13 cellular contexts compared by ENCODE assay signal in the genomic region with DNA sequence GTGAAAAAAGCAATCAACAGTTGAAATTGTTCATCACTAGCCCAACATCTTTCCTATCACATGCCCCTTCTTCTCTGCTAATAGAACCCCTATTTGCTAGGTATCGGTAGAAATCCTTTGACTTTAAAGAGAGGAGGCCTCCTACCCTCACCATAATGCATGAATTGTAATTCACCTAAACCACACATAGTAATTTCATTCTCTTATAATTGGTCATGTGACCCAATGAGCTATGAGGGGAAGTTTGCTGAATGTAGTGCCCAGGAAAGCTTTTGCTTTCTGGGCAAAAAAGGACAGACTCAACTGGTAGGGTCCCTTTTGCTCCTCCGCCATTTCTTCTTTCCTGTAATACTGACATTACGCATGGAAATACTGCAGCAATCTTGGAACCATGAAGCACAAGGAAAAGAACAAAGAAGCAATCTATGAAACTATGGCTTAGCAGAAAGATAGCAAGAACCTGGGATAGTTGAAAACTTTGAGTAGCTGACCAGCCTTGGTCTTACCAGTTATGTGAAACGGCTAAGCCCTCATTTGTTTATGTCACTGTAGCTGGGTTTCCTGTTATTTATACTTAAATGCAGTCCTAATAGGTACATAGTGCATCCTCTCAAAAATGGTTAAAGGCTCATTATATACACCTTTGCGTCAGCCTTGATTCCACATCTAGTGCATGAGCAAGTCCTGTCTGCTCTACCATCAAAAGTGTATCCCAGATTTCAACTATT. TPM values are rescaled to one million over a fixed set of nuclear protein-coding genes. Genes with fewer than 3 reads are reported as not detected.
A peak's percentile ranks its signal among the peaks of the same experiment; 100 is the strongest.
DNase-seq lines count a peak whose midpoint lies in the region; ATAC-seq and TF ChIP-seq lines count a peak whose summit lies in the region.
"Had no signal": no experiment of that assay in that cellular context is flagged by ENCODE, and none has a peak within 500 bp of the region (broad histone marks: within the 10 kb centered on the region; RNA-seq: fewer than 3 reads in every experiment).

No MANE protein-coding gene starts in this region.

- WGBS in spleen, 5 donors: 54 to 64% (median 57%) methylated on average over 5 of the region's 5 CpGs
- 75% methylated on average over 5 of the region's 5 CpGs for WGBS in mesenchymal stem cell

- TF ChIP-seq CTCF in MM.1S (IDR thresholded peaks at IDR 0.05; ENCODE audit: low read length) (no peak), spleen (IDR thresholded peaks at IDR 0.05 in 8 of 11, conservative IDR thresholded peaks at IDR 0.05 in 3 of 11) (no peak)

- no peaks in the 10 kb centered on the region for H3K27me3 Mint-ChIP-seq in activated CD4-positive, alpha-beta T cell treated with anti-CD3 and anti-CD28 coated beads, Interleukin-2, amount 10 ng/mL, durations not matched to agents 7 days and 5 days
- no peaks in the 10 kb centered on the region for H3K27me3 Mint-ChIP-seq in activated naive CD8-positive, alpha-beta T cell

- no peak overlapping the region for H2AFZ ChIP-seq in MM.1S (ENCODE audit: low read length)
- H2AFZ ChIP-seq in mesenchymal stem cell (ENCODE audit: low read depth, low read length): no peak overlapping the region

- CTCF ChIA-PET in activated CD4-positive, alpha-beta T cell treated with anti-CD3 and anti-CD28 coated beads, Interleukin-2, amount 10 ng/mL, durations not matched to agents 7 days and 5 days (lab: Charles Lee): interaction anchor here (0.6 to 5.5 kb wide), 9 partner anchors 8 to 695 kb away, joined by 3 to 30 read pairs (median 5); partner anchors contain the start of gene DENND2D

- H3K4me1 Mint-ChIP-seq in activated CD4-positive, alpha-beta T cell treated with anti-CD3 and anti-CD28 coated beads, Interleukin-2, amount 10 ng/mL, durations not matched to agents 7 days and 5 days: peaks cover 97% of the 10 kb centered on the region
- H3K4me1 Mint-ChIP-seq in activated naive CD8-positive, alpha-beta T cell (ENCODE audit: low read depth): peaks cover 98% of the 10 kb centered on the region

- H3F3A ChIP-seq in MM.1S (ENCODE audit: insufficient read depth, low read length): peaks cover 36% of the 10 kb centered on the region

- H2AK5ac ChIP-seq in mesenchymal stem cell (ENCODE audit: low read length, severe bottlenecking): no peak overlapping the region

- H3K27ac Mint-ChIP-seq in activated CD4-positive, alpha-beta T cell treated with anti-CD3 and anti-CD28 coated beads, Interleukin-2, amount 10 ng/mL, durations not matched to agents 7 days and 5 days: peak overlapping the region; percentile 93
- H3K27ac Mint-ChIP-seq in activated naive CD8-positive, alpha-beta T cell: peak overlapping the region; percentile 96

- H3K4ac ChIP-seq in mesenchymal stem cell (ENCODE audit: low read depth in 1 of 2, low read length in 2 of 2): no peak overlapping the region

- intact Hi-C loops in spleen (cut with DNase I; ENCODE audit: low total_unique reads): no loop called here

- H3K9ac ChIP-seq in MM.1S (ENCODE audit: low read length): no peak overlapping the region
- H3K9ac ChIP-seq in mesenchymal stem cell (ENCODE audit: low read length): no peak overlapping the region

- H4K20me1 ChIP-seq in MM.1S (ENCODE audit: insufficient read depth, low read length): no peaks in the 10 kb centered on the region

- H3K79me2 ChIP-seq in MM.1S (ENCODE audit: low read length): no peaks in the 10 kb centered on the region

- no peak overlapping the region for H2BK12ac ChIP-seq in mesenchymal stem cell (ENCODE audit: low read length in 2 of 2)

- H3K36me3 Mint-ChIP-seq in activated CD4-positive, alpha-beta T cell treated with anti-CD3 and anti-CD28 coated beads, Interleukin-2, amount 10 ng/mL, durations not matched to agents 7 days and 5 days (ENCODE audit: low read depth): peaks cover 22% of the 10 kb centered on the region
- no peaks in the 10 kb centered on the region for H3K36me3 Mint-ChIP-seq in activated naive CD8-positive, alpha-beta T cell

- H3K4me3 ChIP-seq in MM.1S (ENCODE audit: low read length) (no peak overlapping the region), spleen (no peak overlapping the region), mesenchymal stem cell (ENCODE audit: insufficient read depth in 1 of 2, low read depth in 1 of 2, low read length in 2 of 2) (no peak overlapping the region)
- H3K4me3 ChIP-seq: A549 had no signal

- H3K9me3 Mint-ChIP-seq in activated CD4-positive, alpha-beta T cell treated with anti-CD3 and anti-CD28 coated beads, Interleukin-2, amount 10 ng/mL, durations not matched to agents 7 days and 5 days: peaks cover 3% of the 10 kb centered on the region
- no peaks in the 10 kb centered on the region for H3K9me3 Mint-ChIP-seq in activated naive CD8-positive, alpha-beta T cell (ENCODE audit: low read depth)

- H3K4me1 ChIP-seq in MM.1S (ENCODE audit: low read length): peaks cover 72% of the 10 kb centered on the region
- H3K4me1 ChIP-seq in spleen: peaks cover 55 to 100% (median 97%) of the 10 kb centered on the region in 6 donors
- H3K4me1 ChIP-seq in mesenchymal stem cell (ENCODE audit: control insufficient read depth, insufficient read depth, low read depth, low read length): peaks cover 4% of the 10 kb centered on the region
- H3K4me1 ChIP-seq: A549 had no signal

- H3K23ac ChIP-seq in mesenchymal stem cell (ENCODE audit: low read length in 2 of 2): no peak overlapping the region

- no peaks in the 10 kb centered on the region for H3K9me3 ChIP-seq in MM.1S (replicated peaks; ENCODE audit: insufficient read depth, low read length)
- H3K9me3 ChIP-seq in spleen: no peaks in the 10 kb centered on the region
- H3K9me3 ChIP-seq in mesenchymal stem cell (ENCODE audit: control insufficient read depth, low read length): no peaks in the 10 kb centered on the region
- H3K9me3 ChIP-seq: A549 had no signal

- no peaks in the 10 kb centered on the region for H3K9me2 ChIP-seq in MM.1S (replicated peaks; ENCODE audit: insufficient read depth, low read length)

- H3K4me3 Mint-ChIP-seq in activated CD4-positive, alpha-beta T cell treated with anti-CD3 and anti-CD28 coated beads, Interleukin-2, amount 10 ng/mL, durations not matched to agents 7 days and 5 days: peak overlapping the region; percentile 60
- peak overlapping the region; percentile 80 for H3K4me3 Mint-ChIP-seq in activated naive CD8-positive, alpha-beta T cell

- no peak overlapping the region for H3K14ac ChIP-seq in mesenchymal stem cell (ENCODE audit: low read length in 2 of 2)

- POLR2A ChIA-PET in activated CD4-positive, alpha-beta T cell treated with anti-CD3 and anti-CD28 coated beads, Interleukin-2, amount 10 ng/mL, durations not matched to agents 7 days and 5 days (lab: Charles Lee): interaction anchor here (0.7 kb wide), 1 partner anchor 521 kb away, joined by 4 read pairs; no protein-coding TSS in a partner anchor

- no peak for ATAC-seq in HG03460 (IDR thresholded peaks at IDR 0.05; ENCODE audit: unreplicated experiment)
- ATAC-seq: A549, left lobe of liver had no signal

- TF ChIP-seq POLR2A in spleen (IDR thresholded peaks at IDR 0.05): no peak

- no peak overlapping the region for H3K18ac ChIP-seq in mesenchymal stem cell (ENCODE audit: low read depth in 1 of 2, low read length in 2 of 2)

- H4K8ac ChIP-seq in mesenchymal stem cell (ENCODE audit: low read length): no peak overlapping the region

- H4K91ac ChIP-seq in mesenchymal stem cell (ENCODE audit: low read length): no peak overlapping the region

- H2BK15ac ChIP-seq in mesenchymal stem cell (ENCODE audit: low read depth, poor library complexity, severe bottlenecking): no peak overlapping the region

- H3K27me3 ChIP-seq in MM.1S (replicated peaks; ENCODE audit: insufficient read depth, low read length) (no peaks in the 10 kb centered on the region), spleen (replicated peaks in 1 of 7) (no peaks in the 10 kb centered on the region), mesenchymal stem cell (ENCODE audit: control insufficient read depth in 1 of 2, insufficient read depth in 1 of 2, low read length in 2 of 2) (peaks cover 0 to 10% of the 10 kb centered on the region in 2 experiments)

- H3K27ac ChIP-seq in MM.1S (ENCODE audit: low read length): peak overlapping the region; percentile 89; the same call in 1 of the 2 replicates
- peak overlapping the region; percentile 63 to 88 (median 84) for H3K27ac ChIP-seq in spleen
- no peak overlapping the region for H3K27ac ChIP-seq in mesenchymal stem cell (ENCODE audit: low read length, poor library complexity, severe bottlenecking)
- H3K27ac ChIP-seq: A549 had no signal

- no peaks in the 10 kb centered on the region for H3K79me1 ChIP-seq in mesenchymal stem cell (replicated peaks; ENCODE audit: low read length, poor library complexity, severe bottlenecking)

- H3K4me2 ChIP-seq in MM.1S (ENCODE audit: low read depth, low read length) (0 out of 2 replicates have a peak overlapping the region, but pooled peaks have one; percentile 63), mesenchymal stem cell (ENCODE audit: low read length, poor library complexity, severe bottlenecking) (no peak overlapping the region)
- H3K4me2 ChIP-seq: A549 had no signal

- no peak for DNase-seq in activated CD4-positive, alpha-beta T cell treated with anti-CD3 and anti-CD28 coated beads, Interleukin-2, amount 10 ng/mL, durations not matched to agents 7 days and 5 days
- no peak for DNase-seq in activated CD4-positive, alpha-beta T cell treated with anti-CD3 and anti-CD28 coated beads for 48 hours
- DNase-seq in MM.1S (no peak), spleen (no peak), mesenchymal stem cell (no peak)
- DNase-seq in stimulated activated naive CD4-positive, alpha-beta T cell treated with Interleukin-2 at 50 U/mL for 16 hours (lab: John Stamatoyannopoulos, UW): no peak
- DNase-seq: dermis blood vessel endothelial cell, GOT3, NCI-H1105 treated with DMSO at 0.1 percent for 48 hours had no signal

- no peak overlapping the region for H2BK5ac ChIP-seq in mesenchymal stem cell (ENCODE audit: low read depth, low read length, poor library complexity, severe bottlenecking)

- no peak overlapping the region for H2BK120ac ChIP-seq in mesenchymal stem cell (ENCODE audit: low read depth, low read length)

- no peaks in the 10 kb centered on the region for H3K36me3 ChIP-seq in MM.1S (replicated peaks; ENCODE audit: insufficient read depth, low read length)
- no peaks in the 10 kb centered on the region for H3K36me3 ChIP-seq in spleen
- H3K36me3 ChIP-seq in mesenchymal stem cell (ENCODE audit: control insufficient read depth in 1 of 2, insufficient read depth in 2 of 2, low read depth in 1 of 2, low read length in 2 of 2): peaks cover 0 to 4% of the 10 kb centered on the region in 2 experiments

RNA-seq across cellular contexts. Expression of gene CHI3L2, which starts 10.2 kb away (rescaled TPM):
- total RNA-seq in activated CD4-positive, alpha-beta T cell treated with anti-CD3 and anti-CD28 coated beads, Interleukin-2, amount 10 ng/mL, durations not matched to agents 7 days and 5 days: 10 to 100 TPM; 48.2 to 56.0 TPM
- total RNA-seq in spleen: 10 to 100 TPM in 6 of 7 donors, 1 to 10 TPM in 1; 6.0 to 58.3 (median 25.6) TPM
- polyA plus RNA-seq in spleen: 100 to 1,000 TPM in 1 of 3 donors, 10 to 100 TPM in 2; 40.1 to 159 (median 59.2) TPM
- not detected for polyA plus RNA-seq in mesenchymal stem cell (2013, experiment 1 of 2)
- not detected for polyA plus RNA-seq in mesenchymal stem cell (2013, experiment 2 of 2)

RNA-seq across cellular contexts. Expression of gene DENND2D, which starts 16.9 kb away (rescaled TPM):
- total RNA-seq in activated CD4-positive, alpha-beta T cell treated with anti-CD3 and anti-CD28 coated beads, Interleukin-2, amount 10 ng/mL, durations not matched to agents 7 days and 5 days: 100 to 1,000 TPM; 329 to 349 TPM
- total RNA-seq in spleen: 100 to 1,000 TPM; 127 to 182 (median 153) TPM
- polyA plus RNA-seq in spleen: 100 to 1,000 TPM in 2 of 3 donors, 10 to 100 TPM in 1; 90.3 to 106 (median 101) TPM
- 0.95 TPM for polyA plus RNA-seq in mesenchymal stem cell (2013, experiment 1 of 2)
- 0.85 TPM for polyA plus RNA-seq in mesenchymal stem cell (2013, experiment 2 of 2)
